ENCODE assay signal across 9 cellular contexts in genomic region chr17:17675925-17676534, GRCh38. TPM values are rescaled to one million over a fixed set of nuclear protein-coding genes. Genes with fewer than 3 reads are reported as not detected.
DNase-seq lines count a peak whose midpoint lies in the region; ATAC-seq, FAIRE-seq and TF ChIP-seq lines count a peak whose summit lies in the region.
"Had no signal": no experiment of that assay in that cellular context is flagged by ENCODE, and none has a peak within 500 bp of the region (broad histone marks: within the 10 kb centered on the region; RNA-seq: fewer than 3 reads in every experiment).

No MANE protein-coding gene starts in this region.

- H3K36me3 ChIP-seq in Loucy (ENCODE audit: insufficient read depth, low read length) (no peaks in the 10 kb centered on the region), astrocyte (ENCODE audit: insufficient read depth, low read length) (no peaks in the 10 kb centered on the region)

- H3K4me1 Mint-ChIP-seq in astrocyte (ENCODE audit: low read depth, unreplicated experiment) (peaks cover 29% of the 10 kb centered on the region), nephron (peaks cover 35% of the 10 kb centered on the region)

- H3K79me2 ChIP-seq in Loucy (ENCODE audit: insufficient read depth, low read length) (no peaks in the 10 kb centered on the region), astrocyte (ENCODE audit: insufficient read depth, low read length) (no peaks in the 10 kb centered on the region)

- no peaks in the 10 kb centered on the region for H3K9me2 ChIP-seq in Loucy (replicated peaks; ENCODE audit: low read depth, low read length)

- H3F3A ChIP-seq in Loucy (ENCODE audit: low read depth): peaks cover 10% of the 10 kb centered on the region; the same call in 1 of the 2 replicates

- no peaks in the 10 kb centered on the region for H3K27me3 ChIP-seq in Loucy (ENCODE audit: insufficient read depth, low read length, poor library complexity, severe bottlenecking)
- H3K27me3 ChIP-seq in astrocyte (ENCODE audit: insufficient read depth, low read length): no peaks in the 10 kb centered on the region

- peaks cover 58% of the 10 kb centered on the region for H3K4me1 ChIP-seq in Loucy (ENCODE audit: insufficient read depth, low read length, poor library complexity, severe bottlenecking)
- peaks cover 7% of the 10 kb centered on the region for H3K4me1 ChIP-seq in astrocyte (ENCODE audit: insufficient read depth, low read length)

- H3K9me3 Mint-ChIP-seq in astrocyte (ENCODE audit: unreplicated experiment) (no peaks in the 10 kb centered on the region), nephron (no peaks in the 10 kb centered on the region)

- TF ChIP-seq CTCF in Loucy (conservative IDR thresholded peaks at IDR 0.05; ENCODE audit: low read length): no peak
- TF ChIP-seq CTCF in astrocyte (IDR thresholded peaks at IDR 0.05; ENCODE audit: insufficient read depth, low read depth, low read length): no peak
- TF ChIP-seq CTCF in nephron (IDR thresholded peaks at IDR 0.05; ENCODE audit: unreplicated experiment in 3 of 3): no peak

- DNase-seq in NCI-H1417 (lab: John Stamatoyannopoulos, UW): peak in 2 of 3 experiments; percentile 33 to 39
- no peak for DNase-seq in NCI-H1417 treated with DMSO at 0.1 percent for 48 hours (lab: John Stamatoyannopoulos, UW)
- no peak for DNase-seq in astrocyte (ENCODE audit: low read depth)
- no peak for DNase-seq in SIG-M5 treated with dmso at 0.1 percent for 504 hours (lab: John Stamatoyannopoulos, UW; ENCODE audit: unreplicated experiment)
- DNase-seq in NCI-H1930 (lab: John Stamatoyannopoulos, UW): no peak
- DNase-seq in left ventricle myocardium superior: no peak
- DNase-seq: MV-4-11 had no signal

- peak overlapping the region; percentile 13 for H3K4me3 Mint-ChIP-seq in astrocyte (ENCODE audit: unreplicated experiment)
- peak overlapping the region; percentile 16 to 51 (median 33) for H3K4me3 Mint-ChIP-seq in nephron

- H3K36me3 Mint-ChIP-seq in astrocyte (ENCODE audit: low read depth, unreplicated experiment) (no peaks in the 10 kb centered on the region), nephron (ENCODE audit: low read depth) (no peaks in the 10 kb centered on the region)

- H3K9me3 ChIP-seq in Loucy (ENCODE audit: insufficient read depth, low read depth, low read length) (no peaks in the 10 kb centered on the region), astrocyte (ENCODE audit: insufficient read depth, low read depth, low read length) (no peaks in the 10 kb centered on the region)

- H3K27ac ChIP-seq in astrocyte (ENCODE audit: low read depth, low read length): no peak overlapping the region

- peak overlapping the region; percentile 43 for H3K9ac ChIP-seq in Loucy (ENCODE audit: low read depth, low read length, poor library complexity, severe bottlenecking)
- no peak overlapping the region for H3K9ac ChIP-seq in astrocyte (ENCODE audit: low read length)

- H3K27me3 Mint-ChIP-seq in astrocyte (ENCODE audit: low read depth, unreplicated experiment): peaks cover 24% of the 10 kb centered on the region
- H3K27me3 Mint-ChIP-seq in nephron (ENCODE audit: low read depth): peaks cover 26% of the 10 kb centered on the region

- H3K4me3 ChIP-seq in Loucy (ENCODE audit: low read length, poor library complexity, severe bottlenecking) (peak overlapping the region; percentile 55), astrocyte (ENCODE audit: insufficient read depth, low read depth, low read length) (no peak overlapping the region)

- no peak for ATAC-seq in left ventricle myocardium superior

- FAIRE-seq in astrocyte (lab: Jason Lieb, UNC): no peak

- H2AFZ ChIP-seq in Loucy (ENCODE audit: low read length) (no peak overlapping the region), astrocyte (ENCODE audit: low read depth, low read length) (no peak overlapping the region)

- H4K20me1 ChIP-seq in Loucy (ENCODE audit: insufficient read depth, low read length, poor library complexity, severe bottlenecking) (no peaks in the 10 kb centered on the region), astrocyte (ENCODE audit: insufficient read depth, low read length) (peaks cover 12% of the 10 kb centered on the region)

- intact Hi-C loops in left ventricle myocardium superior (cut with micrococcal nuclease): loop anchor here (5.0 to 10.0 kb wide), 2 partner anchors 59 to 356 kb away; no protein-coding TSS in a partner anchor

- H3K4me2 ChIP-seq in Loucy (ENCODE audit: low read depth, low read length, poor library complexity, severe bottlenecking) (peak overlapping the region; percentile 59), astrocyte (ENCODE audit: low read length) (peak overlapping the region; percentile 43)

- H3K27ac Mint-ChIP-seq in astrocyte (ENCODE audit: unreplicated experiment): peak overlapping the region; percentile 79
- peak overlapping the region in 2 of 3 experiments; percentile 64 to 78 for H3K27ac Mint-ChIP-seq in nephron

RNA-seq across cellular contexts. Expression of gene RAI1, which starts 5.2 kb away (rescaled TPM):
- total RNA-seq in astrocyte (39.1 and 39.8 TPM in 2 replicates), left ventricle myocardium superior (30.1 TPM)

Comparison
In these comparisons a context has a peak if more than half of its experiments do, and no peak if none do; other contexts are left out.
1. DNase-seq: peak in NCI-H1417 (2 of 3); none in NCI-H1417 treated with DMSO at 0.1 percent for 48 hours (single experiment), astrocyte (single experiment), SIG-M5 treated with dmso at 0.1 percent for 504 hours (single experiment), NCI-H1930 (0 of 2) and left ventricle myocardium superior (single experiment).